23 cellular contexts compared by ENCODE assay signal in the genomic region with DNA sequence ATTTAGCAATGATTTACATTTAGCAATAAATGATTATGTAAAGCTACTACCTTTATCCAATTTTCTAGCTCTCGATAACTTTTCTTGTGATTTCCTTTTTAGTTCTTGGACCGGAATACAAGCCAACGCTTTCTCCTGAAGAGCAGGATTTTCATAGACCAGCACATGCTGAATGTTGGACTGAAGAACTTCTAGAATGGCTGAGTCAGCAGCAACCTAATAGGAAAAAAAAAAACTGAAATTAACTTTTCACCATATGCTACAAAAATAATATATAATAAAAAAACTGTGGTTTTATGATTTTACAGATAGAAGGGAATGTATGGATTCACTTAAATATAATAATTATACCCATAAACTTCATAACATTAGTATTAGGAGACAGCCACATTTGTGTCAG. TPM values are rescaled to one million over a fixed set of nuclear protein-coding genes. Genes with fewer than 3 reads are reported as not detected.
DNase-seq lines count a peak whose midpoint lies in the region; ATAC-seq, FAIRE-seq and TF ChIP-seq lines count a peak whose summit lies in the region.
"Had no signal": no experiment of that assay in that cellular context is flagged by ENCODE, and none has a peak within 500 bp of the region (broad histone marks: within the 10 kb centered on the region; RNA-seq: fewer than 3 reads in every experiment).

No MANE protein-coding gene starts in this region.

- POLR2A ChIA-PET in HepG2 (lab: Yijun Ruan, JAX): no interaction called here
- POLR2A ChIA-PET in K562 (lab: Yijun Ruan, JAX): no interaction called here

- H3K36me3 ChIP-seq in HepG2 (replicated peaks in 1 of 2; ENCODE audit: control insufficient read depth in 1 of 2, insufficient read depth in 2 of 2, low read length in 2 of 2) (peaks cover 10 to 50% of the 10 kb centered on the region in 2 experiments), right lobe of liver (peaks cover 0 to 26% (median 13%) of the 10 kb centered on the region in 4 donors), K562 (ENCODE audit: control insufficient read depth, insufficient read depth, low read length) (peaks cover 83% of the 10 kb centered on the region)
- H3K36me3 ChIP-seq: BE2C had no signal

- CTCF ChIA-PET in HepG2 (lab: Yijun Ruan, JAX; ENCODE audit: low intra/inter-chr PET ratio, low total read pairs) (no interaction called here), K562 (lab: Yijun Ruan, JAX; ENCODE audit: low intra/inter-chr PET ratio) (no interaction called here)

- FAIRE-seq in HepG2 (lab: Jason Lieb, UNC) (no peak), GM12891 (lab: Jason Lieb, UNC) (peak; percentile 9), K562 (lab: Jason Lieb, UNC) (no peak)
- FAIRE-seq: GM18507 had no signal

- TF ChIP-seq EP300 in HepG2 (IDR thresholded peaks at IDR 0.05; ENCODE audit: low read depth in 2 of 2, low read length in 2 of 2) (no peak), HepG2 (CRISPR knock-in tag; IDR thresholded peaks at IDR 0.05; ENCODE audit: borderline replicate concordance) (no peak), K562 (IDR thresholded peaks at IDR 0.05; ENCODE audit: low read length) (no peak)

- TF ChIP-seq POLR2A in HepG2 (IDR thresholded peaks at IDR 0.05; ENCODE audit: insufficient read depth in 1 of 2, low read depth in 2 of 2, low read length in 2 of 2) (no peak), right lobe of liver (IDR thresholded peaks at IDR 0.05) (no peak), GM12891 (IDR thresholded peaks at IDR 0.05; ENCODE audit: low read depth, low read length) (no peak), K562 (conservative IDR thresholded peaks at IDR 0.05) (no peak)

- H3K9me1 ChIP-seq in K562 (ENCODE audit: control insufficient read depth, insufficient read depth, low read length): no peaks in the 10 kb centered on the region

- ATAC-seq in HepG2: no peak
- ATAC-seq in right lobe of liver: no peak
- no peak for ATAC-seq in K562
- ATAC-seq in left ventricle myocardium superior: no peak
- no peak for ATAC-seq in Right ventricle myocardium superior (ENCODE audit: poor library complexity)

- H3K9ac ChIP-seq in HepG2 (ENCODE audit: insufficient read depth, low read depth, low read length) (no peak overlapping the region), K562 (ENCODE audit: insufficient read depth in 1 of 2, low read depth in 2 of 2, low read length in 2 of 2) (no peak overlapping the region)
- H3K9ac ChIP-seq: BLaER1 had no signal

- intact Hi-C loops in HepG2 (cut with micrococcal nuclease; ENCODE audit: unreplicated experiment) (no loop called here), right lobe of liver (cut with DNase I) (no loop called here), K562 (cut with micrococcal nuclease) (no loop called here), left ventricle myocardium superior (cut with micrococcal nuclease) (no loop called here), Right ventricle myocardium superior (cut with DNase I) (loop anchor here (10.0 kb wide), 1 partner anchor 126 kb away; no protein-coding TSS in a partner anchor)

- DNase-seq in HepG2 (ENCODE audit: low spot score): no peak
- DNase-seq in right lobe of liver: no peak
- no peak for DNase-seq in GM12891 (ENCODE audit: insufficient read length, low spot score)
- DNase-seq in K562 (ENCODE audit: extremely low read depth in 1 of 4, low spot score in 3 of 4): no peak
- no peak for DNase-seq in left ventricle myocardium superior
- no peak for DNase-seq in Right ventricle myocardium superior
- DNase-seq: ACHN; BE2C; C1 segment of cervical spinal cord; CD4-positive, alpha-beta memory T cell; CD4-positive, CD25-positive, alpha-beta regulatory T cell; CD8-positive, alpha-beta memory T cell; COR-L47; DMS 273 treated with DMSO at 0.1 percent for 48 hours; DMS153; DMS53; DMS79; DND-41; EL; GF-D8 had no signal

- no peak for TF ChIP-seq CTCF in HepG2 (CRISPR knock-in tag; IDR thresholded peaks at IDR 0.05)
- no peak for TF ChIP-seq CTCF in right lobe of liver (IDR thresholded peaks at IDR 0.05)
- TF ChIP-seq CTCF in K562 (IDR thresholded peaks at IDR 0.05 in 2 of 3, conservative IDR thresholded peaks at IDR 0.05 in 1 of 3; ENCODE audit: insufficient read depth in 2 of 3, low read depth in 1 of 3, low read length in 3 of 3): no peak

- TF ChIP-seq RAD21 in HepG2 (CRISPR knock-in tag; IDR thresholded peaks at IDR 0.05) (no peak), K562 (CRISPR knock-in tag; conservative IDR thresholded peaks at IDR 0.05 in 1 of 2, IDR thresholded peaks at IDR 0.05 in 1 of 2) (no peak)

- BruUV-seq in HepG2 (replicated peaks; lab: Mats Ljungman, UMichigan) (no TSS peak), K562 (replicated peaks; lab: Mats Ljungman, UMichigan) (no TSS peak)

- in situ Hi-C loops in HepG2 (cut with HindIII; ENCODE audit: extremely low pct_ligation_motif_present, low pct_unique_long_range_greater_than_20kb) (no loop called here), K562 (cut with MboI) (no loop called here)

- no peaks in the 10 kb centered on the region for H4K20me1 ChIP-seq in HepG2 (ENCODE audit: insufficient read depth, low read length)
- H4K20me1 ChIP-seq in K562 (replicated peaks; ENCODE audit: control insufficient read depth, insufficient read depth, low read length): no peaks in the 10 kb centered on the region

- H2AFZ ChIP-seq in HepG2 (ENCODE audit: low read length): no peak overlapping the region
- H2AFZ ChIP-seq in K562 (ENCODE audit: low read depth, low read length): no peak overlapping the region

- 96% methylated on average over 3 of the region's 3 CpGs for WGBS in HepG2 (ENCODE audit: low lambda C conversion rate)
- WGBS in right lobe of liver (ENCODE audit: insufficient coverage, low coverage, low lambda C conversion rate, missing lambda C conversion rate): 96% methylated on average over 3 of the region's 3 CpGs
- WGBS in K562 (ENCODE audit: insufficient coverage, low coverage, missing lambda C conversion rate): 96% methylated on average over 3 of the region's 3 CpGs

- H3K4me3 ChIP-seq in HepG2 (replicated peaks in 1 of 3; ENCODE audit: insufficient read depth in 1 of 3, low read depth in 2 of 3, low read length in 3 of 3) (no peak overlapping the region), right lobe of liver (no peak overlapping the region), K562 (no peak overlapping the region)
- H3K4me3 ChIP-seq: BLaER1 had no signal

- H3K27ac ChIP-seq in HepG2 (ENCODE audit: extremely low read length, insufficient read depth, low read length) (no peak overlapping the region), right lobe of liver (no peak overlapping the region), K562 (ENCODE audit: extremely low read depth, low read depth, low read length) (no peak overlapping the region)
- H3K27ac ChIP-seq: 22Rv1, BLaER1 had no signal

- H3K4me2 ChIP-seq in HepG2 (ENCODE audit: low read depth, low read length) (no peak overlapping the region), K562 (ENCODE audit: insufficient read depth, low read length) (no peak overlapping the region)
- H3K4me2 ChIP-seq: BLaER1 had no signal

- H3K4me1 ChIP-seq in HepG2 (ENCODE audit: insufficient read depth, low read length) (no peaks in the 10 kb centered on the region), right lobe of liver (no peaks in the 10 kb centered on the region), K562 (replicated peaks in 1 of 2; ENCODE audit: control insufficient read depth in 2 of 2, insufficient read depth in 2 of 2, low read length in 2 of 2) (no peaks in the 10 kb centered on the region)
- H3K4me1 ChIP-seq: BE2C had no signal

- H3K79me2 ChIP-seq in HepG2 (ENCODE audit: insufficient read depth, low read length) (no peaks in the 10 kb centered on the region), K562 (ENCODE audit: control insufficient read depth, insufficient read depth, low read length) (peaks cover 8% of the 10 kb centered on the region; the same call in 2 of the 3 replicates)

- no peaks in the 10 kb centered on the region for H3K27me3 ChIP-seq in HepG2 (ENCODE audit: control insufficient read depth in 1 of 2, insufficient read depth in 2 of 2, low read length in 2 of 2)
- H3K27me3 ChIP-seq in right lobe of liver: no peaks in the 10 kb centered on the region
- no peaks in the 10 kb centered on the region for H3K27me3 ChIP-seq in K562 (ENCODE audit: control insufficient read depth in 2 of 2, insufficient read depth in 2 of 2, low read length in 2 of 2)
- H3K27me3 ChIP-seq: BE2C, BLaER1 had no signal

- no peaks in the 10 kb centered on the region for H3K9me3 ChIP-seq in HepG2 (ENCODE audit: low read length)
- H3K9me3 ChIP-seq in right lobe of liver: no peaks in the 10 kb centered on the region
- H3K9me3 ChIP-seq in K562 (replicated peaks; ENCODE audit: control insufficient read depth, insufficient read depth, low read depth, low read length): no peaks in the 10 kb centered on the region
- H3K9me3 ChIP-seq: BE2C had no signal

RNA-seq across cellular contexts. Expression of a gene that starts 32.2 kb away (rescaled TPM):
- total RNA-seq in HepG2 (2016; rRNA removed; fragmentation: Illumina TruSeq; extraction: Trizol) (44.5 and 53.6 TPM in 2 replicates), right lobe of liver (10 to 100 TPM; 20.8 to 53.1 (median 21.4) TPM), K562 (2014; rRNA removed) (75.9 and 84.6 TPM in 2 replicates), K562 (2014; rRNA removed; fragmentation: Illumina TruSeq; extraction: Trizol) (124 and 129 TPM in 2 replicates), K562 (2015; rRNA removed; fragmentation: Illumina TruSeq; extraction: Trizol) (110 and 117 TPM in 2 replicates), K562 (2021) (87.6 and 93.9 TPM in 2 replicates), left ventricle myocardium superior (35.3 TPM), Right ventricle myocardium superior (29.6 TPM)
- 20.6 and 24.6 TPM in 2 replicates for total RNA-seq in HepG2 (2016; cell fraction: cytosol; rRNA removed; fragmentation: Illumina TruSeq; extraction: Trizol; ENCODE audit: low read depth)
- total RNA-seq in HepG2 (2016; cell fraction: insoluble cytoplasmic fraction; rRNA removed; fragmentation: Illumina TruSeq; extraction: Trizol): 47.2 and 53.9 TPM in 2 replicates
- total RNA-seq in HepG2 (2016; cell fraction: membrane; rRNA removed; fragmentation: Illumina TruSeq; extraction: Trizol): 40.5 and 44.5 TPM in 2 replicates
- 45.5 and 51.6 TPM in 2 replicates for total RNA-seq in HepG2 (2016; cell fraction: nucleus; rRNA removed; fragmentation: Illumina TruSeq; extraction: Trizol)
- polyA plus RNA-seq in HepG2 (2011; rRNA removed) (26.7 and 28.2 TPM in 2 replicates), K562 (2011; rRNA removed) (74.0 and 96.8 TPM in 2 replicates), K562 (2014; fragmentation: Illumina TruSeq; extraction: Trizol) (90.9 and 102 TPM in 2 replicates), K562 (2014; fragmentation: Nextera tagmentation; extraction: Ambion mirVana) (10 to 100 TPM; 52.2 to 77.9 TPM), K562 (2014; rRNA removed) (73.5 and 81.6 TPM in 2 replicates)
- 9.0 and 15.4 TPM in 2 replicates for polyA plus RNA-seq in HepG2 (2011; cell fraction: cytosol; rRNA removed)
- polyA plus RNA-seq in HepG2 (2011; cell fraction: nucleus; rRNA removed): 21.8 and 30.1 TPM in 2 replicates
- 33.7 and 70.3 TPM in 2 replicates for polyA plus RNA-seq in HepG2 (2012)
- polyA plus RNA-seq in HepG2 (2016; cell fraction: cytosol; fragmentation: Illumina TruSeq; extraction: Trizol; ENCODE audit: low read depth): 16.6 and 17.0 TPM in 2 replicates
- polyA plus RNA-seq in HepG2 (2016; cell fraction: insoluble cytoplasmic fraction; fragmentation: Illumina TruSeq; extraction: Trizol; ENCODE audit: low read depth): 45.3 and 49.0 TPM in 2 replicates
- 26.4 and 27.3 TPM in 2 replicates for polyA plus RNA-seq in HepG2 (2016; cell fraction: membrane; fragmentation: Illumina TruSeq; extraction: Trizol; ENCODE audit: low read depth)
- polyA plus RNA-seq in HepG2 (2016; cell fraction: nucleus; fragmentation: Illumina TruSeq; extraction: Trizol; ENCODE audit: insufficient read depth, low read depth): 56.3 and 58.4 TPM in 2 replicates
- polyA minus RNA-seq in HepG2 (2011; rRNA and poly(A)+ RNA removed; ENCODE audit: low replicate concordance): 10.2 and 14.1 TPM in 2 replicates
- 21.5 and 25.2 TPM in 2 replicates for polyA minus RNA-seq in HepG2 (2011; cell fraction: cytosol; rRNA and poly(A)+ RNA removed)
- polyA minus RNA-seq in HepG2 (2011; cell fraction: nucleus; rRNA and poly(A)+ RNA removed): 83.3 and 108 TPM in 2 replicates
- 33.9 TPM for polyA plus RNA-seq in GM12891 (2012; ENCODE audit: low read depth, missing spikeins)
- total RNA-seq in K562 (2011; cell fraction: chromatin; rRNA removed; ENCODE audit: low replicate concordance): 128 and 222 TPM in 2 replicates
- 35.0 and 41.8 TPM in 2 replicates for total RNA-seq in K562 (2011; cell fraction: nucleolus; rRNA removed)
- 84.0 and 129 TPM in 2 replicates for total RNA-seq in K562 (2011; cell fraction: nucleoplasm; rRNA removed)
- 21.5 and 25.2 TPM in 2 replicates for polyA plus RNA-seq in K562 (2011; cell fraction: cytosol; rRNA removed)
- polyA plus RNA-seq in K562 (2011; cell fraction: nucleus; rRNA removed): 47.2 and 64.4 TPM in 2 replicates
- polyA plus RNA-seq in K562 (2012): 53.3 and 69.4 TPM in 2 replicates
- 97.7 and 99.2 TPM in 2 replicates for polyA minus RNA-seq in K562 (2011; rRNA and poly(A)+ RNA removed)
- 34.0 and 38.4 TPM in 2 replicates for polyA minus RNA-seq in K562 (2011; cell fraction: cytosol; rRNA and poly(A)+ RNA removed)
- 76.1 and 92.9 TPM in 2 replicates for polyA minus RNA-seq in K562 (2011; cell fraction: nucleus; rRNA and poly(A)+ RNA removed)

RNA-seq across cellular contexts. Expression of a gene that starts 38.8 kb away (rescaled TPM):
- 14.1 and 18.2 TPM in 2 replicates for total RNA-seq in HepG2 (2016; rRNA removed; fragmentation: Illumina TruSeq; extraction: Trizol)
- total RNA-seq in HepG2 (2016; cell fraction: cytosol; rRNA removed; fragmentation: Illumina TruSeq; extraction: Trizol; ENCODE audit: low read depth): 4.5 and 6.4 TPM in 2 replicates
- total RNA-seq in HepG2 (2016; cell fraction: insoluble cytoplasmic fraction; rRNA removed; fragmentation: Illumina TruSeq; extraction: Trizol): 12.5 and 18.8 TPM in 2 replicates
- total RNA-seq in HepG2 (2016; cell fraction: membrane; rRNA removed; fragmentation: Illumina TruSeq; extraction: Trizol): 9.4 and 9.5 TPM in 2 replicates
- 13.9 and 15.9 TPM in 2 replicates for total RNA-seq in HepG2 (2016; cell fraction: nucleus; rRNA removed; fragmentation: Illumina TruSeq; extraction: Trizol)
- 28.8 and 34.4 TPM in 2 replicates for polyA plus RNA-seq in HepG2 (2011; rRNA removed)
- 17.2 and 22.8 TPM in 2 replicates for polyA plus RNA-seq in HepG2 (2011; cell fraction: cytosol; rRNA removed)
- polyA plus RNA-seq in HepG2 (2011; cell fraction: nucleus; rRNA removed): 27.7 and 44.1 TPM in 2 replicates
- 14.1 and 19.7 TPM in 2 replicates for polyA plus RNA-seq in HepG2 (2012)
- polyA plus RNA-seq in HepG2 (2016; cell fraction: cytosol; fragmentation: Illumina TruSeq; extraction: Trizol; ENCODE audit: low read depth): 4.3 and 4.9 TPM in 2 replicates
- 10.8 and 11.6 TPM in 2 replicates for polyA plus RNA-seq in HepG2 (2016; cell fraction: insoluble cytoplasmic fraction; fragmentation: Illumina TruSeq; extraction: Trizol; ENCODE audit: low read depth)
- polyA plus RNA-seq in HepG2 (2016; cell fraction: membrane; fragmentation: Illumina TruSeq; extraction: Trizol; ENCODE audit: low read depth): 4.9 and 5.1 TPM in 2 replicates
- 18.1 and 22.4 TPM in 2 replicates for polyA plus RNA-seq in HepG2 (2016; cell fraction: nucleus; fragmentation: Illumina TruSeq; extraction: Trizol; ENCODE audit: insufficient read depth, low read depth)
- 9.8 and 14.4 TPM in 2 replicates for polyA minus RNA-seq in HepG2 (2011; rRNA and poly(A)+ RNA removed; ENCODE audit: low replicate concordance)
- 5.9 and 7.8 TPM in 2 replicates for polyA minus RNA-seq in HepG2 (2011; cell fraction: cytosol; rRNA and poly(A)+ RNA removed)
- polyA minus RNA-seq in HepG2 (2011; cell fraction: nucleus; rRNA and poly(A)+ RNA removed): 8.8 and 12.8 TPM in 2 replicates
- total RNA-seq in right lobe of liver: 10 to 100 TPM; 12.5 to 16.8 (median 15.6) TPM
- polyA plus RNA-seq in GM12891 (2012; ENCODE audit: low read depth, missing spikeins): 13.3 TPM
- total RNA-seq in K562 (2011; cell fraction: chromatin; rRNA removed; ENCODE audit: low replicate concordance): 38.6 and 46.6 TPM in 2 replicates
- total RNA-seq in K562 (2011; cell fraction: nucleolus; rRNA removed): 24.1 and 26.5 TPM in 2 replicates
- 35.0 and 36.7 TPM in 2 replicates for total RNA-seq in K562 (2011; cell fraction: nucleoplasm; rRNA removed)
- total RNA-seq in K562 (2014; rRNA removed): 24.0 and 24.3 TPM in 2 replicates
- 42.2 and 46.7 TPM in 2 replicates for total RNA-seq in K562 (2014; rRNA removed; fragmentation: Illumina TruSeq; extraction: Trizol)
- total RNA-seq in K562 (2015; rRNA removed; fragmentation: Illumina TruSeq; extraction: Trizol): 27.1 and 30.2 TPM in 2 replicates
- total RNA-seq in K562 (2021): 28.4 and 29.9 TPM in 2 replicates
- polyA plus RNA-seq in K562 (2011; rRNA removed): 80.5 and 98.2 TPM in 2 replicates
- 33.7 and 43.7 TPM in 2 replicates for polyA plus RNA-seq in K562 (2011; cell fraction: cytosol; rRNA removed)
- polyA plus RNA-seq in K562 (2011; cell fraction: nucleus; rRNA removed): 35.3 and 54.0 TPM in 2 replicates
- polyA plus RNA-seq in K562 (2012): 24.3 and 32.0 TPM in 2 replicates
- 31.9 and 34.0 TPM in 2 replicates for polyA plus RNA-seq in K562 (2014; fragmentation: Illumina TruSeq; extraction: Trizol)
- polyA plus RNA-seq in K562 (2014; fragmentation: Nextera tagmentation; extraction: Ambion mirVana): 100 to 1,000 TPM in 1 of 2 experiments, 10 to 100 TPM in 1; 97.9 to 107 TPM
- polyA plus RNA-seq in K562 (2014; rRNA removed): 31.1 and 32.9 TPM in 2 replicates
- polyA minus RNA-seq in K562 (2011; rRNA and poly(A)+ RNA removed): 60.1 and 69.8 TPM in 2 replicates
- 12.0 and 29.3 TPM in 2 replicates for polyA minus RNA-seq in K562 (2011; cell fraction: cytosol; rRNA and poly(A)+ RNA removed)
- polyA minus RNA-seq in K562 (2011; cell fraction: nucleus; rRNA and poly(A)+ RNA removed): 14.1 and 29.9 TPM in 2 replicates
- 15.5 TPM for total RNA-seq in left ventricle myocardium superior
- total RNA-seq in Right ventricle myocardium superior: 17.7 TPM
